8 cellular contexts compared by ENCODE assay signal in the genomic region with DNA sequence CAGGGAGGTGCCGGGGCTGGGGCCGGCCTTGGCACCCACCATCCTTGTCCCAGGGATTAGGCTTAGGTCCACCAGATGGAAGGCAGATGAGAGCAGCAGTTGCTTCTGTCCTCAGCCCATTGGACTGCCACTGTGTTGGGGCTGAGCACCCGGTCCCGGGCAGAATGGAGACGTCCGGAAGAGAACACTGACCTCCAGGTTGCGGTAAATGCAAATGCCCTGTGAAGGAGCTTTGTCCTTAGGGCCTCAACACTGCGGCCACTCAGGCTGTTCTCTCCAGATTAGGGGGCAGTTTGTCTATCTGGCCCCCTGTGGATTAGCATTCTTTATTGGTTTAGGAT. TPM values are rescaled to one million over a fixed set of nuclear protein-coding genes. Genes with fewer than 3 reads are reported as not detected.
DNase-seq lines count a peak whose midpoint lies in the region; FAIRE-seq and TF ChIP-seq lines count a peak whose summit lies in the region.
"Had no signal": no experiment of that assay in that cellular context is flagged by ENCODE, and none has a peak within 500 bp of the region (broad histone marks: within the 10 kb centered on the region; RNA-seq: fewer than 3 reads in every experiment).

A gene (minus strand): TSS at position 276 of the 341 bp plus-strand sequence. CDS start 234 bp downstream, at position 42.

- TF ChIP-seq CTCF in adrenal gland (IDR thresholded peaks at IDR 0.05) = no peak
- no peak for TF ChIP-seq CTCF in kidney (IDR thresholded peaks at IDR 0.05; ENCODE audit: borderline replicate concordance, extremely low read depth, insufficient read depth)

- H3K4me3 ChIP-seq in adrenal gland (peak within 1 kb of the TSS; percentile 55 to 85 (median 71)), kidney (ENCODE audit: low read length in 2 of 2) (peak within 1 kb of the TSS; percentile 97 to 99), subcutaneous abdominal adipose tissue (ENCODE audit: low read depth in 1 of 5, low read length in 5 of 5) (peak within 1 kb of the TSS; percentile 90 to 98 (median 93))

- H3K4me1 Mint-ChIP-seq in IgD-negative memory B cell = peaks cover 27 to 36% (median 36%) of the 10 kb centered on the region in 3 donors

- H3K4me3 Mint-ChIP-seq in IgD-negative memory B cell = peak within 1 kb of the TSS; percentile 94 to 100 (median 100)

- H3K27me3 ChIP-seq in adrenal gland (no peaks in the 10 kb centered on the region), subcutaneous abdominal adipose tissue (ENCODE audit: control insufficient read depth in 5 of 5, insufficient read depth in 4 of 5, low read length in 5 of 5) (no peaks in the 10 kb centered on the region)

- H3K27ac ChIP-seq in adrenal gland = peak within 1 kb of the TSS; percentile 57 to 98 (median 82)
- H3K27ac ChIP-seq in kidney (ENCODE audit: low read depth in 2 of 2, low read length in 2 of 2) = peak within 1 kb of the TSS; percentile 98 to 100
- peak within 1 kb of the TSS; percentile 99 for H3K27ac ChIP-seq in subcutaneous abdominal adipose tissue (ENCODE audit: low read depth, low read length)

- peaks cover 21% of the 10 kb centered on the region for H3K36me3 Mint-ChIP-seq in IgD-negative memory B cell

- intact Hi-C loops in adrenal gland (cut with DNase I) = no loop called here
- intact Hi-C loops in kidney (cut with DNase I) = no loop called here

- no peak for TF ChIP-seq POLR2A in adrenal gland (IDR thresholded peaks at IDR 0.05)

- peak in 1 of 7 donors; percentile 38 for DNase-seq in adrenal gland
- no peak for DNase-seq in kidney
- no peak for DNase-seq in RKO (ENCODE audit: low spot score)
- DNase-seq in HK-2 (ENCODE audit: unreplicated experiment) = no peak
- DNase-seq in urothelium cell line (ENCODE audit: low spot score) = no peak

- H3K36me3 ChIP-seq in adrenal gland (replicated peaks in 1 of 2) (peaks cover 0 to 76% of the 10 kb centered on the region in 2 donors), kidney (ENCODE audit: control insufficient read depth in 1 of 2, insufficient read depth in 2 of 2, low read length in 2 of 2) (peaks cover 18 to 22% of the 10 kb centered on the region in 2 donors), subcutaneous abdominal adipose tissue (ENCODE audit: control insufficient read depth in 5 of 5, insufficient read depth in 5 of 5, low read length in 5 of 5) (peaks cover 20 to 66% (median 50%) of the 10 kb centered on the region in 5 donors)

- no peaks in the 10 kb centered on the region for H3K9me3 ChIP-seq in adrenal gland (replicated peaks in 1 of 3)
- no peaks in the 10 kb centered on the region for H3K9me3 ChIP-seq in kidney (ENCODE audit: control insufficient read depth in 1 of 2, low read length in 2 of 2)
- H3K9me3 ChIP-seq in subcutaneous abdominal adipose tissue (ENCODE audit: control insufficient read depth in 5 of 5, low read length in 5 of 5) = no peaks in the 10 kb centered on the region

- H3K27me3 Mint-ChIP-seq in IgD-negative memory B cell = no peaks in the 10 kb centered on the region

- H3K9me3 Mint-ChIP-seq in IgD-negative memory B cell = no peaks in the 10 kb centered on the region

- no peak for FAIRE-seq in kidney (lab: Jason Lieb, UNC)
- no peak for FAIRE-seq in urothelium cell line (lab: Jason Lieb, UNC)

- WGBS in adrenal gland, 4 donors = 94 to 100% (median 95%) methylated on average over 4 to 8 of the region's 8 CpGs

- peak within 1 kb of the TSS; percentile 96 to 97 for H3K9ac ChIP-seq in kidney (ENCODE audit: low read length in 2 of 2)
- peak within 1 kb of the TSS; percentile 85 to 99 (median 91) for H3K9ac ChIP-seq in subcutaneous abdominal adipose tissue (ENCODE audit: low read length in 5 of 5)

- H3K4me1 ChIP-seq in adrenal gland (replicated peaks in 1 of 2) (peaks cover 12 to 44% of the 10 kb centered on the region in 2 donors), kidney (ENCODE audit: control insufficient read depth in 1 of 2, insufficient read depth in 1 of 2, low read depth in 1 of 2, low read length in 2 of 2) (peaks cover 22 to 28% of the 10 kb centered on the region in 2 donors), subcutaneous abdominal adipose tissue (ENCODE audit: control insufficient read depth in 5 of 5, insufficient read depth in 5 of 5, low read length in 5 of 5) (peaks cover 0 to 61% (median 34%) of the 10 kb centered on the region in 5 donors)

- H3K27ac Mint-ChIP-seq in IgD-negative memory B cell = peak within 1 kb of the TSS; percentile 89 to 99 (median 99)

RNA-seq across cellular contexts. Expression of the gene that starts here (rescaled TPM):
- polyA plus RNA-seq in IgD-negative memory B cell (1.1 TPM), adrenal gland (under 1 TPM; 0.18 to 0.48 (median 0.30) TPM), kidney (ENCODE audit: insufficient read depth, low read depth, low replicate concordance) (0.47 TPM)
- total RNA-seq in adrenal gland (not detected), kidney (0.13 TPM)
- total RNA-seq: RPMI7951 had no signal
